In genomic region chr1:24203404-24203803, GRCh38 we compare ENCODE assay signal across 10 cellular contexts. TPM values are rescaled to one million over a fixed set of nuclear protein-coding genes. Genes with fewer than 3 reads are reported as not detected.
DNase-seq lines count a peak whose midpoint lies in the region; ATAC-seq and TF ChIP-seq lines count a peak whose summit lies in the region.
"Had no signal": no experiment of that assay in that cellular context is flagged by ENCODE, and none has a peak within 500 bp of the region (broad histone marks: within the 10 kb centered on the region; RNA-seq: fewer than 3 reads in every experiment).

No MANE protein-coding gene starts in this region.

- no peaks in the 10 kb centered on the region for H3K36me3 Mint-ChIP-seq in activated T-cell treated with anti-CD3 and anti-CD28 coated beads, Interleukin-2, amount 50 U/mL, for 72 hours (ENCODE audit: insufficient read depth in 2 of 2)
- H3K36me3 Mint-ChIP-seq in activated CD4-positive, alpha-beta memory T cell treated with anti-CD3 and anti-CD28 coated beads, Interleukin-2, amount 10 ng/mL, durations not matched to agents 7 days and 5 days (ENCODE audit: low read depth): no peaks in the 10 kb centered on the region
- no peaks in the 10 kb centered on the region for H3K36me3 Mint-ChIP-seq in stimulated activated naive B cell treated with anti-CD40 and anti-IgM and Interleukin-4, amounts not matched to agents 10 μg/mL and 1 μg/mL and 100 μg/mL, for 72 hours

- CTCF ChIA-PET in activated CD4-positive, alpha-beta memory T cell treated with anti-CD3 and anti-CD28 coated beads, Interleukin-2, amount 10 ng/mL, durations not matched to agents 7 days and 5 days (lab: Charles Lee): interaction anchor here (0.5 to 3.2 kb wide), 11 partner anchors 10 to 1735 kb away, joined by 3 to 51 read pairs (median 4); no protein-coding TSS in a partner anchor

- DNase-seq in activated T-cell treated with anti-CD3 and anti-CD28 coated beads, Interleukin-2, amount 50 U/mL, for 72 hours: peak; percentile 40 to 54
- no peak for DNase-seq in activated T-cell treated with anti-CD3 and anti-CD28 coated beads, Interleukin-2, amount 50 U/mL, for 1 hour
- DNase-seq in activated CD4-positive, alpha-beta memory T cell treated with anti-CD3 and anti-CD28 coated beads, Interleukin-2, amount 10 ng/mL, durations not matched to agents 7 days and 5 days: peak; percentile 29
- peak; percentile 35 for DNase-seq in stimulated activated naive B cell treated with anti-CD40 and anti-IgM and Interleukin-4, amounts not matched to agents 10 μg/mL and 1 μg/mL and 100 μg/mL, for 72 hours
- no peak for DNase-seq in omental fat pad (ENCODE audit: low spot score)
- no peak for DNase-seq in HuH-7 (ENCODE audit: low spot score)
- DNase-seq: mesenchymal stem cell, NCI-H446 had no signal

- H3K27ac Mint-ChIP-seq in activated T-cell treated with anti-CD3 and anti-CD28 coated beads, Interleukin-2, amount 50 U/mL, for 72 hours: no peak overlapping the region
- H3K27ac Mint-ChIP-seq in activated CD4-positive, alpha-beta memory T cell treated with anti-CD3 and anti-CD28 coated beads, Interleukin-2, amount 10 ng/mL, durations not matched to agents 7 days and 5 days: no peak overlapping the region
- H3K27ac Mint-ChIP-seq in stimulated activated naive B cell treated with anti-CD40 and anti-IgM and Interleukin-4, amounts not matched to agents 10 μg/mL and 1 μg/mL and 100 μg/mL, for 72 hours: peak overlapping the region; percentile 69

- H3K9me3 Mint-ChIP-seq in activated T-cell treated with anti-CD3 and anti-CD28 coated beads, Interleukin-2, amount 50 U/mL, for 72 hours: no peaks in the 10 kb centered on the region
- no peaks in the 10 kb centered on the region for H3K9me3 Mint-ChIP-seq in activated CD4-positive, alpha-beta memory T cell treated with anti-CD3 and anti-CD28 coated beads, Interleukin-2, amount 10 ng/mL, durations not matched to agents 7 days and 5 days
- no peaks in the 10 kb centered on the region for H3K9me3 Mint-ChIP-seq in stimulated activated naive B cell treated with anti-CD40 and anti-IgM and Interleukin-4, amounts not matched to agents 10 μg/mL and 1 μg/mL and 100 μg/mL, for 72 hours

- no peak overlapping the region for H3K4me3 Mint-ChIP-seq in activated T-cell treated with anti-CD3 and anti-CD28 coated beads, Interleukin-2, amount 50 U/mL, for 72 hours
- H3K4me3 Mint-ChIP-seq in activated CD4-positive, alpha-beta memory T cell treated with anti-CD3 and anti-CD28 coated beads, Interleukin-2, amount 10 ng/mL, durations not matched to agents 7 days and 5 days: no peak overlapping the region
- no peak overlapping the region for H3K4me3 Mint-ChIP-seq in stimulated activated naive B cell treated with anti-CD40 and anti-IgM and Interleukin-4, amounts not matched to agents 10 μg/mL and 1 μg/mL and 100 μg/mL, for 72 hours

- H3K27me3 Mint-ChIP-seq in activated T-cell treated with anti-CD3 and anti-CD28 coated beads, Interleukin-2, amount 50 U/mL, for 72 hours (ENCODE audit: low read depth): no peaks in the 10 kb centered on the region
- H3K27me3 Mint-ChIP-seq in activated CD4-positive, alpha-beta memory T cell treated with anti-CD3 and anti-CD28 coated beads, Interleukin-2, amount 10 ng/mL, durations not matched to agents 7 days and 5 days: peaks cover 2% of the 10 kb centered on the region
- peaks cover 0 to 15% of the 10 kb centered on the region in 2 donors for H3K27me3 Mint-ChIP-seq in stimulated activated naive B cell treated with anti-CD40 and anti-IgM and Interleukin-4, amounts not matched to agents 10 μg/mL and 1 μg/mL and 100 μg/mL, for 72 hours

- peaks cover 43% of the 10 kb centered on the region for H3K4me1 Mint-ChIP-seq in activated T-cell treated with anti-CD3 and anti-CD28 coated beads, Interleukin-2, amount 50 U/mL, for 72 hours (ENCODE audit: low read depth)
- H3K4me1 Mint-ChIP-seq in activated CD4-positive, alpha-beta memory T cell treated with anti-CD3 and anti-CD28 coated beads, Interleukin-2, amount 10 ng/mL, durations not matched to agents 7 days and 5 days: peaks cover 20% of the 10 kb centered on the region
- peaks cover 15 to 23% of the 10 kb centered on the region in 2 donors for H3K4me1 Mint-ChIP-seq in stimulated activated naive B cell treated with anti-CD40 and anti-IgM and Interleukin-4, amounts not matched to agents 10 μg/mL and 1 μg/mL and 100 μg/mL, for 72 hours

- POLR2A ChIA-PET in activated CD4-positive, alpha-beta memory T cell treated with anti-CD3 and anti-CD28 coated beads, Interleukin-2, amount 10 ng/mL, durations not matched to agents 7 days and 5 days (lab: Charles Lee): no interaction called here

- no peak for TF ChIP-seq CTCF in omental fat pad (IDR thresholded peaks at IDR 0.05)

- peak; percentile 30 to 34 for ATAC-seq in activated T-cell treated with anti-CD3 and anti-CD28 coated beads, Interleukin-2, amount 50 U/mL, for 72 hours (replicated peaks in 1 of 2)
- ATAC-seq in HG03066 (IDR thresholded peaks at IDR 0.05; ENCODE audit: low read depth, unreplicated experiment): peak; percentile 50
- ATAC-seq in stimulated activated naive B cell treated with anti-CD40 and anti-IgM and Interleukin-4, amounts not matched to agents 10 μg/mL and 1 μg/mL and 100 μg/mL, for 72 hours (replicated peaks): peak; percentile 65 to 74
- ATAC-seq in GM19351 (IDR thresholded peaks at IDR 0.05; ENCODE audit: unreplicated experiment): no peak
- no peak for ATAC-seq in omental fat pad (ENCODE audit: low FRiP score)

RNA-seq across cellular contexts. Expression of gene IFNLR1, which starts 16.3 kb away (rescaled TPM):
- 10 to 100 TPM; 11.8 to 19.2 TPM for total RNA-seq in activated T-cell treated with anti-CD3 and anti-CD28 coated beads, Interleukin-2, amount 50 U/mL, for 72 hours
- total RNA-seq in activated CD4-positive, alpha-beta memory T cell treated with anti-CD3 and anti-CD28 coated beads, Interleukin-2, amount 10 ng/mL, durations not matched to agents 7 days and 5 days: 1 to 10 TPM; 6.0 to 6.1 TPM
- 1 to 10 TPM in 3 of 4 donors, not detected in 1; 1.1 to 4.6 (median 1.8) TPM for total RNA-seq in omental fat pad

Comparison
In these comparisons a context has a peak if more than half of its experiments do, and no peak if none do; other contexts are left out.
1. DNase-seq: peak in activated T-cell treated with anti-CD3 and anti-CD28 coated beads, Interleukin-2, amount 50 U/mL, for 72 hours (2 of 2), activated CD4-positive, alpha-beta memory T cell treated with anti-CD3 and anti-CD28 coated beads, Interleukin-2, amount 10 ng/mL, durations not matched to agents 7 days and 5 days (single experiment) and stimulated activated naive B cell treated with anti-CD40 and anti-IgM and Interleukin-4, amounts not matched to agents 10 μg/mL and 1 μg/mL and 100 μg/mL, for 72 hours (single experiment); none in activated T-cell treated with anti-CD3 and anti-CD28 coated beads, Interleukin-2, amount 50 U/mL, for 1 hour (single experiment), omental fat pad (single experiment) and HuH-7 (single experiment).
2. ATAC-seq: peak in activated T-cell treated with anti-CD3 and anti-CD28 coated beads, Interleukin-2, amount 50 U/mL, for 72 hours (2 of 2), HG03066 (single experiment) and stimulated activated naive B cell treated with anti-CD40 and anti-IgM and Interleukin-4, amounts not matched to agents 10 μg/mL and 1 μg/mL and 100 μg/mL, for 72 hours (2 of 2); none in GM19351 (single experiment) and omental fat pad (single experiment).